In the genomic region with DNA sequence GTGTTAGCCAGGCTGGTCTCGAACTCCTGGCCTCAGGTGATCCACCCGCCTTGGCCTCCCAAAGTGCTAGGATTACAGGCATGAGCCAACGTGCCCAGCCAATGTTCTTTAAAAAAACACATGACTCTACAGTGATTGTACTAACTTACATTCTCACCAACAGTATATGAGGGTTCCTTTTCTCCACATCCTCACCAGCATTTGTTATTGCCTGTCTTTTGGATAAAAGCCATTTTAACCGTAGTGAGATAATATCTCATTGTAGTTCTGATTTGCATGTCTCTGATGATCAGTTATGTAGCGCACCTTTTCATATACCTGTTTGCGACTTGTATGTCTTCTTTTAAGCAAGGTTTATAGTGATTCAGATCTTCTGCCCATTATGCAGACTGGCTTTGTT, we compare ENCODE assay signal across 8 cellular contexts. TPM values are rescaled to one million over a fixed set of nuclear protein-coding genes. Genes with fewer than 3 reads are reported as not detected.
"Had no signal": no experiment of that assay in that cellular context is flagged by ENCODE, and none has a peak within 500 bp of the region (broad histone marks: within the 10 kb centered on the region; RNA-seq: fewer than 3 reads in every experiment).

No MANE protein-coding gene starts in this region.

RNA-seq across cellular contexts. Expression of gene TREH, which starts 3.5 kb away (rescaled TPM):
- total RNA-seq: subcutaneous adipose tissue, suprapubic skin, temporal lobe, thoracic aorta, thyroid gland, tibial nerve, urinary bladder, uterus had no signal
